23 cellular contexts compared by ENCODE assay signal in genomic region chr2:218244204-218244603, GRCh38. TPM values are rescaled to one million over a fixed set of nuclear protein-coding genes. Genes with fewer than 3 reads are reported as not detected.
DNase-seq lines count a peak whose midpoint lies in the region; ATAC-seq lines count a peak whose summit lies in the region.
"Had no signal": no experiment of that assay in that cellular context is flagged by ENCODE, and none has a peak within 500 bp of the region (broad histone marks: within the 10 kb centered on the region; RNA-seq: fewer than 3 reads in every experiment).

No MANE protein-coding gene starts in this region.

- ATAC-seq in Right ventricle myocardium superior (ENCODE audit: poor library complexity), result peak; percentile 45
- no peak for ATAC-seq in Right ventricle myocardium inferior
- no peak for ATAC-seq in effector memory CD8-positive, alpha-beta T cell (replicated peaks)
- no peak for ATAC-seq in stimulated activated memory B cell treated with anti-CD40 and anti-IgM and Interleukin-4, amounts not matched to agents 10 μg/mL and 1 μg/mL and 100 μg/mL, for 72 hours
- ATAC-seq: activated CD4-positive, CD25-positive, alpha-beta regulatory T cell treated with anti-CD3 and anti-CD28 coated beads, Interleukin-2, amount 50 U/mL, for 24 hours; pancreas; sciatic nerve had no signal

- H3K27me3 Mint-ChIP-seq in IgD-negative memory B cell, result no peaks in the 10 kb centered on the region
- no peaks in the 10 kb centered on the region for H3K27me3 Mint-ChIP-seq in effector memory CD8-positive, alpha-beta T cell
- no peaks in the 10 kb centered on the region for H3K27me3 Mint-ChIP-seq in stimulated activated memory B cell treated with anti-CD40 and anti-IgM and Interleukin-4, amounts not matched to agents 10 μg/mL and 1 μg/mL and 100 μg/mL, for 72 hours
- H3K27me3 Mint-ChIP-seq: naive B cell had no signal

- intact Hi-C loops in Right ventricle myocardium superior (cut with DNase I) (no loop called here), Right ventricle myocardium inferior (cut with DNase I) (no loop called here)

- in situ Hi-C loops in KBM-7 (cut with MboI; ENCODE audit: low pct_unique_long_range_greater_than_20kb, low sequenced_read_pairs), result no loop called here

- H3K4me1 Mint-ChIP-seq in IgD-negative memory B cell, result peaks cover 0 to 2% (median 0%) of the 10 kb centered on the region in 3 donors
- H3K4me1 Mint-ChIP-seq in effector memory CD8-positive, alpha-beta T cell (ENCODE audit: low read depth in 2 of 2), result peaks cover 9 to 13% of the 10 kb centered on the region in 2 donors
- H3K4me1 Mint-ChIP-seq in stimulated activated memory B cell treated with anti-CD40 and anti-IgM and Interleukin-4, amounts not matched to agents 10 μg/mL and 1 μg/mL and 100 μg/mL, for 72 hours, result no peaks in the 10 kb centered on the region
- H3K4me1 Mint-ChIP-seq: naive B cell had no signal

- no peak overlapping the region for H3K4me3 Mint-ChIP-seq in IgD-negative memory B cell
- H3K4me3 Mint-ChIP-seq in effector memory CD8-positive, alpha-beta T cell, result no peak overlapping the region
- H3K4me3 Mint-ChIP-seq in stimulated activated memory B cell treated with anti-CD40 and anti-IgM and Interleukin-4, amounts not matched to agents 10 μg/mL and 1 μg/mL and 100 μg/mL, for 72 hours, result no peak overlapping the region
- H3K4me3 Mint-ChIP-seq: naive B cell had no signal

- H3K27ac Mint-ChIP-seq in IgD-negative memory B cell, result peak overlapping the region in 2 of 3 donors; percentile 28 to 39
- H3K27ac Mint-ChIP-seq in effector memory CD8-positive, alpha-beta T cell, result peak overlapping the region; percentile 86 to 91
- peak overlapping the region; percentile 37 for H3K27ac Mint-ChIP-seq in stimulated activated memory B cell treated with anti-CD40 and anti-IgM and Interleukin-4, amounts not matched to agents 10 μg/mL and 1 μg/mL and 100 μg/mL, for 72 hours

- H3K9me3 Mint-ChIP-seq in IgD-negative memory B cell, result no peaks in the 10 kb centered on the region
- no peaks in the 10 kb centered on the region for H3K9me3 Mint-ChIP-seq in effector memory CD8-positive, alpha-beta T cell
- H3K9me3 Mint-ChIP-seq in stimulated activated memory B cell treated with anti-CD40 and anti-IgM and Interleukin-4, amounts not matched to agents 10 μg/mL and 1 μg/mL and 100 μg/mL, for 72 hours, result no peaks in the 10 kb centered on the region
- H3K9me3 Mint-ChIP-seq: activated T-helper 2 cell treated with anti-CD3 and anti-CD28 coated beads, Interferon-gamma antibody, Interleukin-2, Interleukin-4, amounts not matched to agents 10 μg/mL and 5 μg/mL and 100 μg/mL, durations not matched to agents 14 hours and 24 hours and 36 hours; naive B cell had no signal

- H3K36me3 Mint-ChIP-seq in IgD-negative memory B cell, result no peaks in the 10 kb centered on the region
- peaks cover 98% of the 10 kb centered on the region for H3K36me3 Mint-ChIP-seq in effector memory CD8-positive, alpha-beta T cell (ENCODE audit: insufficient read depth)
- peaks cover 50% of the 10 kb centered on the region for H3K36me3 Mint-ChIP-seq in stimulated activated memory B cell treated with anti-CD40 and anti-IgM and Interleukin-4, amounts not matched to agents 10 μg/mL and 1 μg/mL and 100 μg/mL, for 72 hours

- DNase-seq in Right ventricle myocardium superior, result no peak
- DNase-seq in Right ventricle myocardium inferior (ENCODE audit: missing footprints), result no peak
- no peak for DNase-seq in effector memory CD8-positive, alpha-beta T cell
- no peak for DNase-seq in DMS53 treated with DMSO at 0.1 percent for 48 hours (lab: John Stamatoyannopoulos, UW; ENCODE audit: unreplicated experiment)
- no peak for DNase-seq in NCI-H2029 treated with DMSO at 0.1 percent for 48 hours (lab: John Stamatoyannopoulos, UW)
- no peak for DNase-seq in KBM-7
- DNase-seq: ACHN; anterior cingulate cortex; caudate nucleus; dermis blood vessel endothelial cell; glutamatergic neuron; Karpas-422; mesendoderm; MV-4-11; naive B cell; pancreas; stimulated activated CD4-positive, alpha-beta T cell treated with anti-CD3 and anti-CD28 coated beads, Interleukin-15, amount 100 ng/mL, for 24 hours had no signal

RNA-seq across cellular contexts. Expression of gene GPBAR1, which starts 16.6 kb away (rescaled TPM):
- total RNA-seq in Right ventricle myocardium superior, result 1.8 TPM
- 2.0 TPM for total RNA-seq in Right ventricle myocardium inferior
- 0.64 TPM for polyA plus RNA-seq in IgD-negative memory B cell
- total RNA-seq: dermis blood vessel endothelial cell, G401 had no signal

RNA-seq across cellular contexts. Expression of gene AAMP, which starts 25.7 kb away (rescaled TPM):
- 48.4 TPM for total RNA-seq in Right ventricle myocardium superior
- total RNA-seq in Right ventricle myocardium inferior, result 50.6 TPM
- polyA plus RNA-seq in IgD-negative memory B cell, result 82.0 TPM

RNA-seq across cellular contexts. Expression of gene PNKD, which starts 26.1 kb away (rescaled TPM):
- total RNA-seq in Right ventricle myocardium superior (72.9 TPM), Right ventricle myocardium inferior (67.0 TPM)
- 126 TPM for polyA plus RNA-seq in IgD-negative memory B cell

RNA-seq across cellular contexts. Expression of gene ARPC2, which starts 27.2 kb away (rescaled TPM):
- 123 TPM for total RNA-seq in Right ventricle myocardium superior
- total RNA-seq in Right ventricle myocardium inferior, result 142 TPM
- polyA plus RNA-seq in IgD-negative memory B cell, result 862 TPM

RNA-seq across cellular contexts. Expression of gene TMBIM1, which starts 48.1 kb away (rescaled TPM):
- 117 TPM for total RNA-seq in Right ventricle myocardium superior
- 138 TPM for total RNA-seq in Right ventricle myocardium inferior
- 147 TPM for polyA plus RNA-seq in IgD-negative memory B cell

Comparison
In these comparisons a context has a peak if more than half of its experiments do, and no peak if none do; other contexts are left out.
1. H3K27ac Mint-ChIP-seq: peak in every context shown above with its lines; median percentile 88 in effector memory CD8-positive, alpha-beta T cell; 37 in stimulated activated memory B cell treated with anti-CD40 and anti-IgM and Interleukin-4, amounts not matched to agents 10 μg/mL and 1 μg/mL and 100 μg/mL, for 72 hours; 34 in IgD-negative memory B cell.